In genomic region chr15:75637245-75638009, GRCh38 we compare ENCODE assay signal across 1 cellular context.
TF ChIP-seq lines count a peak whose summit lies in the region.

No MANE protein-coding gene starts in this region.

TF ChIP-seq in K562, 482 proteins besides CTCF, POLR2A, EP300 and RAD21 (continues in another document):
- TF ChIP-seq NFIX (CRISPR knock-in tag; IDR thresholded peaks at IDR 0.05; ENCODE audit: low read depth) = no peak
- TF ChIP-seq CLOCK (CRISPR knock-in tag; IDR thresholded peaks at IDR 0.05; ENCODE audit: borderline replicate concordance) = no peak
- no peak for TF ChIP-seq KLF16 (IDR thresholded peaks at IDR 0.05)
- peak; percentile 67; the same call in 1 of the 2 replicates for TF ChIP-seq ZNF24 (IDR thresholded peaks at IDR 0.05)
- TF ChIP-seq, protein P1, sequence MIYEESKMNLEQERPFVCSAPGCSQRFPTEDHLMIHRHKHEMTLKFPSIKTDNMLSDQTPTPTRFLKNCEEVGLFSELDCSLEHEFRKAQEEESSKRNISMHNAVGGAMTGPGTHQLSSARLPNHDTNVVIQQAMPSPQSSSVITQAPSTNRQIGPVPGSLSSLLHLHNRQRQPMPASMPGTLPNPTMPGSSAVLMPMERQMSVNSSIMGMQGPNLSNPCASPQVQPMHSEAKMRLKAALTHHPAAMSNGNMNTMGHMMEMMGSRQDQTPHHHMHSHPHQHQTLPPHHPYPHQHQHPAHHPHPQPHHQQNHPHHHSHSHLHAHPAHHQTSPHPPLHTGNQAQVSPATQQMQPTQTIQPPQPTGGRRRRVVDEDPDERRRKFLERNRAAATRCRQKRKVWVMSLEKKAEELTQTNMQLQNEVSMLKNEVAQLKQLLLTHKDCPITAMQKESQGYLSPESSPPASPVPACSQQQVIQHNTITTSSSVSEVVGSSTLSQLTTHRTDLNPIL (CRISPR knock-in tag; IDR thresholded peaks at IDR 0.05) = no peak
- TF ChIP-seq, protein P2, sequence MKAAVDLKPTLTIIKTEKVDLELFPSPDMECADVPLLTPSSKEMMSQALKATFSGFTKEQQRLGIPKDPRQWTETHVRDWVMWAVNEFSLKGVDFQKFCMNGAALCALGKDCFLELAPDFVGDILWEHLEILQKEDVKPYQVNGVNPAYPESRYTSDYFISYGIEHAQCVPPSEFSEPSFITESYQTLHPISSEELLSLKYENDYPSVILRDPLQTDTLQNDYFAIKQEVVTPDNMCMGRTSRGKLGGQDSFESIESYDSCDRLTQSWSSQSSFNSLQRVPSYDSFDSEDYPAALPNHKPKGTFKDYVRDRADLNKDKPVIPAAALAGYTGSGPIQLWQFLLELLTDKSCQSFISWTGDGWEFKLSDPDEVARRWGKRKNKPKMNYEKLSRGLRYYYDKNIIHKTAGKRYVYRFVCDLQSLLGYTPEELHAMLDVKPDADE (conservative IDR thresholded peaks at IDR 0.05; ENCODE audit: control insufficient read depth, low read depth, low read length) = no peak
- TF ChIP-seq BRF2 (IDR thresholded peaks at IDR 0.05; ENCODE audit: borderline replicate concordance, insufficient read depth, insufficient read length) = no peak
- TF ChIP-seq MLLT1 (IDR thresholded peaks at IDR 0.05) = peak in 1 of 2 experiments; percentile 92; a peak in 2 of 4 replicates
- TF ChIP-seq YY1 (IDR thresholded peaks at IDR 0.05; ENCODE audit: borderline replicate concordance in 1 of 3, control insufficient read depth in 1 of 3, extremely low read depth in 1 of 3, insufficient read depth in 3 of 3, insufficient read length in 1 of 3, insufficient replicate concordance in 2 of 3, low read depth in 1 of 3, low read length in 2 of 3) = peak in 1 of 3 experiments; percentile 46
- no peak for TF ChIP-seq BRF1 (IDR thresholded peaks at IDR 0.05; ENCODE audit: borderline replicate concordance, extremely low read depth, insufficient read length)
- TF ChIP-seq TEAD2 (tag; IDR thresholded peaks at IDR 0.05) = no peak
- TF ChIP-seq POLR2B (IDR thresholded peaks at IDR 0.05; ENCODE audit: low read depth, partially characterized antibody) = peak; percentile 26
- no peak for TF ChIP-seq CREB3L1 (IDR thresholded peaks at IDR 0.05; ENCODE audit: borderline replicate concordance, low read depth)
- no peak for TF ChIP-seq SMARCA5 (IDR thresholded peaks at IDR 0.05)
- TF ChIP-seq, protein P3, sequence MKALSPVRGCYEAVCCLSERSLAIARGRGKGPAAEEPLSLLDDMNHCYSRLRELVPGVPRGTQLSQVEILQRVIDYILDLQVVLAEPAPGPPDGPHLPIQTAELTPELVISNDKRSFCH (CRISPR knock-in tag; IDR thresholded peaks at IDR 0.05) = no peak
- TF ChIP-seq, protein P3 (tag; IDR thresholded peaks at IDR 0.05) = no peak
- no peak for TF ChIP-seq FOS (IDR thresholded peaks at IDR 0.05; ENCODE audit: extremely low read depth, insufficient read length)
- TF ChIP-seq PTRF (tag; IDR thresholded peaks at IDR 0.05) = no peak
- no peak for TF ChIP-seq ZNF184 (CRISPR knock-in tag; IDR thresholded peaks at IDR 0.05)
- TF ChIP-seq ATF7 (IDR thresholded peaks at IDR 0.05) = peak; percentile 62; the same call in 1 of the 2 replicates
- TF ChIP-seq BRD4 (IDR thresholded peaks at IDR 0.05) = no peak
- TF ChIP-seq HMG20A (CRISPR knock-in tag; conservative IDR thresholded peaks at IDR 0.05) = no peak
- TF ChIP-seq ILF3 (IDR thresholded peaks at IDR 0.05; ENCODE audit: borderline replicate concordance) = no peak
- no peak for TF ChIP-seq ELF2 (CRISPR knock-in tag; IDR thresholded peaks at IDR 0.05)
- TF ChIP-seq, protein P4, sequence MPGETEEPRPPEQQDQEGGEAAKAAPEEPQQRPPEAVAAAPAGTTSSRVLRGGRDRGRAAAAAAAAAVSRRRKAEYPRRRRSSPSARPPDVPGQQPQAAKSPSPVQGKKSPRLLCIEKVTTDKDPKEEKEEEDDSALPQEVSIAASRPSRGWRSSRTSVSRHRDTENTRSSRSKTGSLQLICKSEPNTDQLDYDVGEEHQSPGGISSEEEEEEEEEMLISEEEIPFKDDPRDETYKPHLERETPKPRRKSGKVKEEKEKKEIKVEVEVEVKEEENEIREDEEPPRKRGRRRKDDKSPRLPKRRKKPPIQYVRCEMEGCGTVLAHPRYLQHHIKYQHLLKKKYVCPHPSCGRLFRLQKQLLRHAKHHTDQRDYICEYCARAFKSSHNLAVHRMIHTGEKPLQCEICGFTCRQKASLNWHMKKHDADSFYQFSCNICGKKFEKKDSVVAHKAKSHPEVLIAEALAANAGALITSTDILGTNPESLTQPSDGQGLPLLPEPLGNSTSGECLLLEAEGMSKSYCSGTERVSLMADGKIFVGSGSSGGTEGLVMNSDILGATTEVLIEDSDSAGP (CRISPR knock-in tag; IDR thresholded peaks at IDR 0.05) = no peak
- TF ChIP-seq ZNF274 (IDR thresholded peaks at IDR 0.05; ENCODE audit: borderline replicate concordance, low read depth, low read length) = no peak
- peak; percentile 60; the same call in 1 of the 2 replicates for TF ChIP-seq FOXK1 (CRISPR knock-in tag; IDR thresholded peaks at IDR 0.05; ENCODE audit: borderline replicate concordance)
- no peak for TF ChIP-seq SPI1 (IDR thresholded peaks at IDR 0.05; ENCODE audit: borderline replicate concordance, low read depth, low read length)
- TF ChIP-seq KLF13 (tag; IDR thresholded peaks at IDR 0.05; ENCODE audit: borderline replicate concordance, low read depth) = no peak
- no peak for TF ChIP-seq ELK1 (CRISPR knock-in tag; IDR thresholded peaks at IDR 0.05)
- peak; percentile 27 for TF ChIP-seq KDM5B (IDR thresholded peaks at IDR 0.05; ENCODE audit: insufficient replicate concordance, low read depth, low read length)
- TF ChIP-seq, protein P5, sequence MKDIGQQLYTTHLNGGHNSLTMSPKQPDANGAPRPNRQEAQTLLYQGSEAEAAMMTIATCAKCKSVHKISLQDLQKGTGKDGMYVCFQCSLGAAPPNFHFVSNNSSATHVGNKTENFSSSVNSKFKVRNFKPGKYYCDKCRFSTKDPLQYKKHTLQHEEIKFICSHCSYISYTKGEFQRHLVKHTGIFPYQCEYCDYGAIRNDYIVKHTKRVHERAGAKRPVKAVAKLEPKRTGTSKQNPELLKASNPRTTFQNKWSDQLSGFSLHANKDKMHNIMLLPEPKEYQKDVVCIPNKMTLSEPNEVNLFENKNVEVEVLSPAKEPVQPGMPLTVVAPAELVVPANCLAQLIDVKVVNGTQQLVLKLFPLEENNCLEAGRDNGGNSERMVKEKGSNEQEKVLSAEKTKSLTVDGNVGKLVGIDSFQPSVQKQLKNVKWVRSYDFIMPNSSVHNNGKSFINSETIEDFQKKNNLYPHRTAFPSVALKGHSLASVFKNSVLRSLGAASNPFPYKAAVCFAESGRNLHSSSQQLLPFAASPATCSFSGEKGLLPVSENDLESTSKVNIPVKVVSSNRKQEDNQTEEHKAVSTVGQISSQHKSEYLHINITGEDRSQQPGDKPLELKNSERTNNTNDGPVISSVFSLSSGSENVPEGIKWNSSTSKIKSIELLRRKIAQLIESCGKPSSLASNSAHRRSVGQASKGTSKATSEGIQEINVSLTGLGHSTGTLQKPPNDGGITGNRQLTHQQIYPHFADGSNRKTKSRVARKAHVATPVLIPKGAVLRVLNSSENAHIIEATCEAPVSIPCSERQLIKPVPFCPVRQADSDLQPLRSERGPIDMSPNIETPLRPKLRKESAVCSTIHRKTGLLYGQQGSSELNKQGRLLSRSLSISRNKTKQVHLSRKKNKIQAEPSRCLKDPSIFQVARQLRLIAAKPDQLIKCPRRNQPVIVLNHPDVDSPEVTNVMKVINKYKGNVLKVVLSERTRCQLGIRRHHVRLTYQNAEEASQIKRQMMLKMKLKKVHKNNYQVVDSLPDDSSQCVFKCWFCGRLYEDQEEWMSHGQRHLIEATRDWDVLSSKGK (CRISPR knock-in tag; IDR thresholded peaks at IDR 0.05) = no peak
- TF ChIP-seq PATZ1 (CRISPR knock-in tag; IDR thresholded peaks at IDR 0.05; ENCODE audit: borderline replicate concordance) = no peak
- TF ChIP-seq SRSF9 (IDR thresholded peaks at IDR 0.05; ENCODE audit: borderline replicate concordance, low read depth, low read length) = no peak
- TF ChIP-seq HMG20B (CRISPR knock-in tag; IDR thresholded peaks at IDR 0.05) = no peak
- no peak for TF ChIP-seq ZNF785 (CRISPR knock-in tag; IDR thresholded peaks at IDR 0.05)
- TF ChIP-seq ZKSCAN8 (CRISPR knock-in tag; IDR thresholded peaks at IDR 0.05) = no peak
- no peak for TF ChIP-seq XRCC3 (IDR thresholded peaks at IDR 0.05)
